Comparison of ENCODE assay signal across 9 cellular contexts in genomic region chr19:56120002-56120370, GRCh38. TPM values are rescaled to one million over a fixed set of nuclear protein-coding genes. Genes with fewer than 3 reads are reported as not detected.
DNase-seq lines count a peak whose midpoint lies in the region; FAIRE-seq and TF ChIP-seq lines count a peak whose summit lies in the region.
"Had no signal": no experiment of that assay in that cellular context is flagged by ENCODE, and none has a peak within 500 bp of the region (broad histone marks: within the 10 kb centered on the region; RNA-seq: fewer than 3 reads in every experiment).

No MANE protein-coding gene starts in this region.

- FAIRE-seq in H54 (lab: Jason Lieb, UNC) = no peak
- FAIRE-seq: endometrium had no signal

- peaks cover 19 to 34% of the 10 kb centered on the region in 2 donors for H3K4me1 ChIP-seq in adrenal gland (replicated peaks in 1 of 2)

- TF ChIP-seq POLR2A in adrenal gland (IDR thresholded peaks at IDR 0.05) = no peak
- no peak for TF ChIP-seq POLR2A in H54 (IDR thresholded peaks at IDR 0.05; ENCODE audit: low read depth, low read length)

- no peaks in the 10 kb centered on the region for H3K9me3 ChIP-seq in adrenal gland (replicated peaks in 1 of 3)

- 5 to 8% (median 7%) methylated on average over 7 to 8 of the region's 8 CpGs for WGBS in adrenal gland, 4 donors

- H3K36me3 ChIP-seq in adrenal gland (replicated peaks in 1 of 2) = no peaks in the 10 kb centered on the region

- DNase-seq in activated CD4-positive, CD25-positive, alpha-beta regulatory T cell treated with anti-CD3 and anti-CD28 coated beads, Interleukin-2, amount 50 U/mL, for 72 hours = peak; percentile 45
- DNase-seq in activated CD4-positive, CD25-positive, alpha-beta regulatory T cell (lab: John Stamatoyannopoulos, UW) = no peak
- DNase-seq in adrenal gland (no peak), KG1 (lab: John Stamatoyannopoulos, UW) (no peak), H54 (ENCODE audit: insufficient read length, low spot score) (no peak), NCI-H1436 treated with DMSO at 0.1 percent for 48 hours (lab: John Stamatoyannopoulos, UW) (no peak)

- peak overlapping the region in 3 of 4 donors; percentile 25 to 94 (median 50) for H3K4me3 ChIP-seq in adrenal gland

- intact Hi-C loops in adrenal gland (cut with DNase I) = no loop called here

- no peaks in the 10 kb centered on the region for H3K27me3 ChIP-seq in adrenal gland
- no peaks in the 10 kb centered on the region for H3K27me3 ChIP-seq in layer of hippocampus (ENCODE audit: control insufficient read depth, insufficient read depth, low read length)

- no peak for TF ChIP-seq CTCF in adrenal gland (IDR thresholded peaks at IDR 0.05)

- H3K27ac ChIP-seq in adrenal gland = peak overlapping the region; percentile 89 to 100 (median 97)
- peak overlapping the region; percentile 88 for H3K27ac ChIP-seq in layer of hippocampus (ENCODE audit: low read depth, low read length)
- H3K27ac ChIP-seq in temporal lobe (ENCODE audit: low read depth, low read length) = peak overlapping the region; percentile 17

RNA-seq across cellular contexts. Expression of gene ZNF787, which starts 1.1 kb away (rescaled TPM):
- 10 to 100 TPM in 7 of 8 donors, 1 to 10 TPM in 1; 8.5 to 51.5 (median 27.8) TPM for total RNA-seq in adrenal gland
- polyA plus RNA-seq in adrenal gland = 10 to 100 TPM in 2 of 3 donors, 1 to 10 TPM in 1; 4.6 to 44.7 (median 31.0) TPM
- 10.1 TPM for total RNA-seq in temporal lobe

RNA-seq across cellular contexts. Expression of gene ZNF444, which starts 21.1 kb away (rescaled TPM):
- total RNA-seq in adrenal gland = 10 to 100 TPM; 19.5 to 66.3 (median 35.8) TPM
- polyA plus RNA-seq in adrenal gland = 10 to 100 TPM in 2 of 3 donors, 1 to 10 TPM in 1; 7.2 to 63.9 (median 39.4) TPM
- 14.3 TPM for total RNA-seq in temporal lobe

RNA-seq across cellular contexts. Expression of gene GALP, which starts 55.8 kb away (rescaled TPM):
- not detected for total RNA-seq in adrenal gland
- not detected for polyA plus RNA-seq in adrenal gland
- total RNA-seq in temporal lobe = 0.25 TPM

Comparison
In these comparisons a context has a peak if more than half of its experiments do, and no peak if none do; other contexts are left out.
1. H3K27ac ChIP-seq: peak in every context shown above with its lines; median percentile 97 in adrenal gland; 88 in layer of hippocampus; 17 in temporal lobe.